8 cellular contexts compared by ENCODE assay signal in genomic region chr7:362416-363096, GRCh38.
DNase-seq lines count a peak whose midpoint lies in the region; ATAC-seq, FAIRE-seq and TF ChIP-seq lines count a peak whose summit lies in the region.

No MANE protein-coding gene starts in this region.

- peak overlapping the region; percentile 12 for H3K4me3 ChIP-seq in NB4 (ENCODE audit: low read depth, low read length)
- H3K4me3 ChIP-seq in kidney (ENCODE audit: low read length in 2 of 2) = peak overlapping the region; percentile 18 to 44

- FAIRE-seq in kidney (lab: Jason Lieb, UNC) = no peak

- H3K27ac ChIP-seq in kidney (ENCODE audit: low read depth in 2 of 2, low read length in 2 of 2) = no peak overlapping the region

- H3K4me1 ChIP-seq in kidney (ENCODE audit: control insufficient read depth in 1 of 2, insufficient read depth in 1 of 2, low read depth in 1 of 2, low read length in 2 of 2) = peaks cover 0 to 4% of the 10 kb centered on the region in 2 donors

- H3K9me3 ChIP-seq in kidney (ENCODE audit: control insufficient read depth in 1 of 2, low read length in 2 of 2) = peaks cover 0 to 5% of the 10 kb centered on the region in 2 donors

- intact Hi-C loops in kidney (cut with DNase I) (no loop called here), sciatic nerve (cut with DNase I) (no loop called here)

- ATAC-seq in GM19351 (IDR thresholded peaks at IDR 0.05; ENCODE audit: unreplicated experiment) (no peak), sciatic nerve (no peak)

- no peak for TF ChIP-seq POLR2A in NB4 (IDR thresholded peaks at IDR 0.05; ENCODE audit: extremely low read depth, insufficient read length)

- no peak for TF ChIP-seq CTCF in NB4 (IDR thresholded peaks at IDR 0.05; ENCODE audit: low read depth, low read length)
- no peak for TF ChIP-seq CTCF in kidney (IDR thresholded peaks at IDR 0.05; ENCODE audit: borderline replicate concordance, extremely low read depth, insufficient read depth)

- peak; percentile 35 for DNase-seq in NB4 (ENCODE audit: low read depth)
- peak; percentile 84 for DNase-seq in activated effector memory CD4-positive, alpha-beta T cell treated with anti-CD3 and anti-CD28 coated beads, Interleukin-2, amount 50 U/mL, for 16 hours
- DNase-seq in kidney = peak; percentile 66
- DNase-seq in stimulated activated naive CD4-positive, alpha-beta T cell (lab: John Stamatoyannopoulos, UW) = peak; percentile 25 to 61 (median 51)
- no peak for DNase-seq in NCI-H345 (lab: John Stamatoyannopoulos, UW)
- no peak for DNase-seq in sciatic nerve (ENCODE audit: low spot score)
- DNase-seq in nucleus accumbens (lab: John Stamatoyannopoulos, UW) = no peak

- no peak overlapping the region for H3K9ac ChIP-seq in kidney (ENCODE audit: low read length in 2 of 2)

- H3K36me3 ChIP-seq in kidney (ENCODE audit: control insufficient read depth in 1 of 2, insufficient read depth in 2 of 2, low read length in 2 of 2) = no peaks in the 10 kb centered on the region

Comparison
In these comparisons a context has a peak if more than half of its experiments do, and no peak if none do; other contexts are left out.
1. DNase-seq: peak in NB4 (single experiment), activated effector memory CD4-positive, alpha-beta T cell treated with anti-CD3 and anti-CD28 coated beads, Interleukin-2, amount 50 U/mL, for 16 hours (single experiment), kidney (single experiment) and stimulated activated naive CD4-positive, alpha-beta T cell (6 of 6); none in NCI-H345 (single experiment), sciatic nerve (single experiment) and nucleus accumbens (0 of 56).